In the genomic region with DNA sequence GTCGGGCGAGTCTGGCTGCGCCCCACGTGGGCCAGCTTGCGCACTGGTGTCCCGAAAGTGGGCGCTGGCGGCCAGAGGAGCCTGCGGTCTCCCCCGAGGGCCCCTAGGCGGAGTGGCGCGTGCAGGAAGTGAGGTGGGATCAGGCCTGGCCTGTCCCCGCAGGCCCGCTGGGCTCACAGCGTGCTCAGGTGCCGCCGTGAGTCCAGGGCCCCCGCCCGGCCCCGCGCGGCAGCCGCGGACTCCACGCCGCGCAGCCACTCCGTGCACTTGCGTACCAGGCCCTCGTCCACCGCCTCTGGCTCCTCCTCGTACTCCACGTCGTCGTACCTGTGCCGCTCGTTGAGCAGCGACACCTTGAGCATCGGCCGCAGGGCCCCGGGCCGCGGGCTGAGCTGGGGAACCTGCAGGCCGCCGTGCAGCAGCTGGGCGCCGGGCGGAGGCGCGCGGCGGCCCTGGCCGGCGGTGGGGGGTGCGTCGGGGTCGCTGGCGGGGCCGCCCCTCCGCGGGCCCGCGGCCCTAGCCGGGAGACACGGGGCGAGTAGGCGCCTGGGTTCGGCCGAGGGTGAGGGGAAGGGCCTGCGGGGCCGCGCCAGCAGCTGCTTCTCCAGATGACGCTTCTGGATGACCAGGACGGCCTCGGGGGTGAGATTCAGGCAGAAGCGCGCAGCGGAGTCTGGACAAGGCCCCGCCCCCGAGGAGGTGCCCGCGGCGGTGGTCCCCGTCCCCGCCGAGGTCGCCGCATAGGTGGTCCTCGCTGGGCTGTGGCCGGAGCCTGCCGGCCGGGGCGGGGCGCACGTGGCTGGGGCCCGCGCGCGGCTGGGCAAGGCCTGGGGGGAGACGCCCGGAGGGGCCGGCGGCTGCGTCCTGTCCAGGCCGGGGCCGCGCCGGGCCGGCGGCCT, we compare ENCODE assay signal across 8 cellular contexts. TPM values are rescaled to one million over a fixed set of nuclear protein-coding genes. Genes with fewer than 3 reads are reported as not detected.
DNase-seq lines count a peak whose midpoint lies in the region; ATAC-seq and TF ChIP-seq lines count a peak whose summit lies in the region.

No MANE protein-coding gene starts in this region.

- peaks cover 8% of the 10 kb centered on the region for H3K4me1 Mint-ChIP-seq in dendritic cell treated with granulocyte-macrophage colony-stimulating factor and Interleukin-4, amounts not matched to agents 40 ng/mL and 50 ng/mL, for 4 days (ENCODE audit: low read depth)
- H3K4me1 Mint-ChIP-seq in naive thymus-derived CD4-positive, alpha-beta T cell, result peaks cover 0 to 8% (median 0%) of the 10 kb centered on the region in 7 donors

- H3K27ac ChIP-seq in naive thymus-derived CD4-positive, alpha-beta T cell (ENCODE audit: low read depth, low read length), result no peak overlapping the region
- no peak overlapping the region for H3K27ac ChIP-seq in RWPE1

- intact Hi-C loops in dendritic cell treated with granulocyte-macrophage colony-stimulating factor and Interleukin-4, amounts not matched to agents 40 ng/mL and 50 ng/mL, for 4 days (cut with micrococcal nuclease), result no loop called here
- intact Hi-C loops in naive thymus-derived CD4-positive, alpha-beta T cell (cut with micrococcal nuclease), result no loop called here

- TF ChIP-seq EP300 in Ishikawa (IDR thresholded peaks at IDR 0.05; ENCODE audit: borderline replicate concordance), result no peak

- H3K4me3 ChIP-seq in naive thymus-derived CD4-positive, alpha-beta T cell (ENCODE audit: low read length), result no peak overlapping the region

- H3K27me3 Mint-ChIP-seq in dendritic cell treated with granulocyte-macrophage colony-stimulating factor and Interleukin-4, amounts not matched to agents 40 ng/mL and 50 ng/mL, for 4 days, result peaks cover 62% of the 10 kb centered on the region
- peaks cover 48 to 72% (median 50%) of the 10 kb centered on the region in 5 donors for H3K27me3 Mint-ChIP-seq in naive thymus-derived CD4-positive, alpha-beta T cell

- ATAC-seq in GM19467 (IDR thresholded peaks at IDR 0.05; ENCODE audit: unreplicated experiment), result peak; percentile 29
- ATAC-seq in naive thymus-derived CD4-positive, alpha-beta T cell, result peak; percentile 63

- no peak for TF ChIP-seq RAD21 in Ishikawa (IDR thresholded peaks at IDR 0.05; ENCODE audit: low read depth)

- H3K9me3 Mint-ChIP-seq in dendritic cell treated with granulocyte-macrophage colony-stimulating factor and Interleukin-4, amounts not matched to agents 40 ng/mL and 50 ng/mL, for 4 days, result no peaks in the 10 kb centered on the region
- no peaks in the 10 kb centered on the region for H3K9me3 Mint-ChIP-seq in naive thymus-derived CD4-positive, alpha-beta T cell

- H3K36me3 ChIP-seq in naive thymus-derived CD4-positive, alpha-beta T cell (ENCODE audit: control insufficient read depth in 2 of 3, insufficient read depth in 3 of 3, low read length in 3 of 3), result no peaks in the 10 kb centered on the region

- no peak for TF ChIP-seq CTCF in RWPE1 (conservative IDR thresholded peaks at IDR 0.05; ENCODE audit: low read depth)

- CTCF ChIA-PET in naive thymus-derived CD4-positive, alpha-beta T cell (lab: Charles Lee), result no interaction called here
- CTCF ChIA-PET in RWPE1 (lab: Yijun Ruan, JAX), result interaction anchor here (0.6 kb wide), 1 partner anchor 31 kb away, joined by 3 read pairs; no protein-coding TSS in a partner anchor

- H3K27ac Mint-ChIP-seq in dendritic cell treated with granulocyte-macrophage colony-stimulating factor and Interleukin-4, amounts not matched to agents 40 ng/mL and 50 ng/mL, for 4 days, result no peak overlapping the region
- H3K27ac Mint-ChIP-seq in naive thymus-derived CD4-positive, alpha-beta T cell, result no peak overlapping the region

- no peaks in the 10 kb centered on the region for H3K9me3 ChIP-seq in naive thymus-derived CD4-positive, alpha-beta T cell (ENCODE audit: control insufficient read depth in 2 of 3, low read length in 3 of 3)

- peak overlapping the region; percentile 54 for H3K4me3 Mint-ChIP-seq in dendritic cell treated with granulocyte-macrophage colony-stimulating factor and Interleukin-4, amounts not matched to agents 40 ng/mL and 50 ng/mL, for 4 days
- peak overlapping the region in 7 of 10 donors; percentile 33 to 79 (median 58) for H3K4me3 Mint-ChIP-seq in naive thymus-derived CD4-positive, alpha-beta T cell

- POLR2A ChIA-PET in naive thymus-derived CD4-positive, alpha-beta T cell (lab: Charles Lee), result no interaction called here
- POLR2A ChIA-PET in RWPE1 (lab: Yijun Ruan, JAX; ENCODE audit: low non-redundant PET), result no interaction called here

- peaks cover 0 to 4% of the 10 kb centered on the region in 2 donors for H3K27me3 ChIP-seq in naive thymus-derived CD4-positive, alpha-beta T cell (ENCODE audit: control insufficient read depth in 2 of 2, insufficient read depth in 2 of 2, low read length in 2 of 2)

- DNase-seq in ELF-1 (ENCODE audit: low read depth, low spot score) (peak; percentile 44), RWPE1 (ENCODE audit: low spot score) (no peak), glomerular visceral epithelial cell (ENCODE audit: extremely low spot score) (no peak)
- DNase-seq in naive thymus-derived CD4-positive, alpha-beta T cell, result peak in 3 of 9 donors; percentile 5 to 13 (median 6)
- no peak for DNase-seq in central memory CD4-positive, alpha-beta T cell

- H3K4me1 ChIP-seq in naive thymus-derived CD4-positive, alpha-beta T cell (ENCODE audit: control insufficient read depth in 2 of 2, insufficient read depth in 2 of 2, low read length in 2 of 2), result no peaks in the 10 kb centered on the region

- H3K36me3 Mint-ChIP-seq in dendritic cell treated with granulocyte-macrophage colony-stimulating factor and Interleukin-4, amounts not matched to agents 40 ng/mL and 50 ng/mL, for 4 days (ENCODE audit: low read depth), result no peaks in the 10 kb centered on the region
- H3K36me3 Mint-ChIP-seq in naive thymus-derived CD4-positive, alpha-beta T cell, result no peaks in the 10 kb centered on the region

TF ChIP-seq in Ishikawa, 13 proteins besides CTCF, POLR2A, EP300 and RAD21:
- TF ChIP-seq TCF12 (IDR thresholded peaks at IDR 0.05; ENCODE audit: low read depth) (no peak), USF1 (IDR thresholded peaks at IDR 0.05) (no peak)
- TF ChIP-seq, protein P1, sequence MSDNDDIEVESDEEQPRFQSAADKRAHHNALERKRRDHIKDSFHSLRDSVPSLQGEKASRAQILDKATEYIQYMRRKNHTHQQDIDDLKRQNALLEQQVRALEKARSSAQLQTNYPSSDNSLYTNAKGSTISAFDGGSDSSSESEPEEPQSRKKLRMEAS (IDR thresholded peaks at IDR 0.05), result peak; percentile 50; the same call in 1 of the 2 replicates
TF ChIP-seq in Ishikawa: peak in this region for 1.

RNA-seq across cellular contexts. Expression of gene PRR18, which starts 0.9 kb away (rescaled TPM):
- not detected for total RNA-seq in naive thymus-derived CD4-positive, alpha-beta T cell
- polyA plus RNA-seq in naive thymus-derived CD4-positive, alpha-beta T cell, result not detected

RNA-seq across cellular contexts. Expression of gene SFT2D1, which starts 35.0 kb away (rescaled TPM):
- 10 to 100 TPM; 18.3 to 50.1 (median 33.7) TPM for total RNA-seq in naive thymus-derived CD4-positive, alpha-beta T cell
- polyA plus RNA-seq in naive thymus-derived CD4-positive, alpha-beta T cell, result 10 to 100 TPM; 49.7 to 52.5 TPM
